8 cellular contexts compared by ENCODE assay signal in genomic region chr22:46761539-46762237, GRCh38. TPM values are rescaled to one million over a fixed set of nuclear protein-coding genes. Genes with fewer than 3 reads are reported as not detected.
DNase-seq lines count a peak whose midpoint lies in the region; ATAC-seq and TF ChIP-seq lines count a peak whose summit lies in the region.

No MANE protein-coding gene starts in this region.

- CTCF ChIA-PET in PC-9 (lab: Charles Lee) = no interaction called here

- TSS peak; percentile 97 for BruUV-seq in PC-9 (replicated peaks; lab: Mats Ljungman, UMichigan)

- intact Hi-C loops in PC-9 (cut with micrococcal nuclease; ENCODE audit: unreplicated experiment) (no loop called here), prostate gland (cut with DNase I) (no loop called here)

- H3K9ac ChIP-seq in GM23248 = peak overlapping the region; percentile 96

- DNase-seq in GM23248 (no peak), PC-9 (no peak), erythroblast (lab: John Stamatoyannopoulos, UW) (peak; percentile 18 to 30), prostate gland (ENCODE audit: low spot score) (no peak), amygdala (lab: John Stamatoyannopoulos, UW) (no peak)

- POLR2A ChIA-PET in PC-9 (lab: Charles Lee; ENCODE audit: unreplicated experiment) = no interaction called here

- TF ChIP-seq CTCF in PC-9 (conservative IDR thresholded peaks at IDR 0.05) = no peak
- no peak for TF ChIP-seq CTCF in prostate gland (IDR thresholded peaks at IDR 0.05)

- H4K20me1 ChIP-seq in GM23248 (ENCODE audit: insufficient read depth) (no peaks in the 10 kb centered on the region), PC-9 (ENCODE audit: insufficient read depth) (peaks cover 14% of the 10 kb centered on the region)

- H3K9me3 ChIP-seq in GM23248 (ENCODE audit: low read depth) (no peaks in the 10 kb centered on the region), PC-9 (ENCODE audit: insufficient read depth, low read depth) (0 out of 2 replicates have a peak, but pooled peaks cover under 1% of the 10 kb centered on the region), prostate gland (no peaks in the 10 kb centered on the region)

- H3K9me2 ChIP-seq in GM23248 (ENCODE audit: insufficient read depth) (no peaks in the 10 kb centered on the region), PC-9 (ENCODE audit: insufficient read depth) (no peaks in the 10 kb centered on the region)

- H3K4me2 ChIP-seq in GM23248 (ENCODE audit: unreplicated experiment) (peak overlapping the region; percentile 88), PC-9 (peak overlapping the region; percentile 99)

- H3K27me3 ChIP-seq in GM23248 (replicated peaks; ENCODE audit: insufficient read depth) (no peaks in the 10 kb centered on the region), PC-9 (ENCODE audit: insufficient read depth, low read depth) (no peaks in the 10 kb centered on the region), prostate gland (replicated peaks; ENCODE audit: insufficient read depth) (no peaks in the 10 kb centered on the region)

- WGBS in GM23248 (ENCODE audit: low coverage in 1 of 2, low lambda C conversion rate in 2 of 2, missing lambda C conversion rate in 2 of 2), 2 experiments = 4 to 5% methylated on average over 17 of the region's 17 CpGs
- WGBS in prostate gland = 7% methylated on average over 17 of the region's 17 CpGs

- no peak for TF ChIP-seq POLR2A in erythroblast (IDR thresholded peaks at IDR 0.05; ENCODE audit: low read length)
- no peak for TF ChIP-seq POLR2A in prostate gland (IDR thresholded peaks at IDR 0.05)

- H3F3A ChIP-seq in GM23248 (ENCODE audit: insufficient read depth) (peaks cover 11% of the 10 kb centered on the region; the same call in 1 of the 2 replicates), PC-9 (ENCODE audit: insufficient read depth, low read depth) (peaks cover 28% of the 10 kb centered on the region; the same call in 1 of the 2 replicates)

- H3K4me3 ChIP-seq in GM23248 = peak overlapping the region; percentile 97
- H3K4me3 ChIP-seq in PC-9 = peak overlapping the region; percentile 94
- peak overlapping the region; percentile 81 to 98 for H3K4me3 ChIP-seq in prostate gland

- H3K79me2 ChIP-seq in GM23248 (ENCODE audit: insufficient read depth) = peaks cover 60% of the 10 kb centered on the region
- peaks cover 59% of the 10 kb centered on the region for H3K79me2 ChIP-seq in PC-9 (ENCODE audit: low read depth)

- H2AFZ ChIP-seq in GM23248 (peak overlapping the region; percentile 88), PC-9 (peak overlapping the region; percentile 87)

- H3K4me1 ChIP-seq in GM23248 (ENCODE audit: insufficient read depth) (peaks cover 20% of the 10 kb centered on the region), PC-9 (replicated peaks; ENCODE audit: insufficient read depth) (peaks cover 21% of the 10 kb centered on the region), prostate gland (replicated peaks) (no peaks in the 10 kb centered on the region)

- H3K27ac ChIP-seq in GM23248 = peak overlapping the region; percentile 88
- peak overlapping the region; percentile 76 for H3K27ac ChIP-seq in PC-9
- H3K27ac ChIP-seq in prostate gland = peak overlapping the region; percentile 88 to 90

- ATAC-seq in GM18498 (IDR thresholded peaks at IDR 0.05; ENCODE audit: unreplicated experiment) (no peak), GM21619 (IDR thresholded peaks at IDR 0.05; ENCODE audit: unreplicated experiment) (no peak), GM19467 (IDR thresholded peaks at IDR 0.05; ENCODE audit: unreplicated experiment) (no peak)

- in situ Hi-C loops in GM23248 (cut with MboI) = no loop called here

- H3K36me3 ChIP-seq in GM23248 (ENCODE audit: low read depth) (no peaks in the 10 kb centered on the region), PC-9 (ENCODE audit: low read depth) (no peaks in the 10 kb centered on the region), prostate gland (no peaks in the 10 kb centered on the region)

RNA-seq across cellular contexts. Expression of gene TBC1D22A, which starts 0.8 kb away (rescaled TPM):
- total RNA-seq in GM23248 (2014; rRNA removed; shearing (Covaris generic)) = 12.3 and 13.3 TPM in 2 replicates
- polyA plus RNA-seq in GM23248 (2016; fragmentation: Nextera tagmentation; extraction: Ambion mirVana) = 16.9 and 17.9 TPM in 2 replicates
- 40.3 and 41.4 TPM in 2 replicates for total RNA-seq in PC-9 (2021)
- 10 to 100 TPM; 16.0 to 30.7 TPM for total RNA-seq in prostate gland

RNA-seq across cellular contexts. Expression of gene CERK, which starts 23.6 kb away (rescaled TPM):
- 45.1 and 45.4 TPM in 2 replicates for total RNA-seq in GM23248 (2014; rRNA removed; shearing (Covaris generic))
- 24.3 and 25.3 TPM in 2 replicates for polyA plus RNA-seq in GM23248 (2016; fragmentation: Nextera tagmentation; extraction: Ambion mirVana)
- total RNA-seq in PC-9 (2021) (24.9 and 25.9 TPM in 2 replicates), prostate gland (10 to 100 TPM; 10.2 to 18.0 TPM)

Comparison
In these comparisons a context has a peak if more than half of its experiments do, and no peak if none do; other contexts are left out.
1. DNase-seq: peak in erythroblast (2 of 2); none in GM23248 (single experiment), PC-9 (0 of 2), prostate gland (single experiment) and amygdala (0 of 56).
2. Peak in every context shown above with its lines, with median percentiles within 50 percentile points of each other: H3K27ac ChIP-seq and H3K4me3 ChIP-seq.